27 cellular contexts compared by ENCODE assay signal in genomic region chr16:74951676-74952075, GRCh38.
"Had no signal": no experiment of that assay in that cellular context is flagged by ENCODE, and none has a peak within 500 bp of the region (broad histone marks: within the 10 kb centered on the region; RNA-seq: fewer than 3 reads in every experiment).

No MANE protein-coding gene starts in this region.

- H3K27me3 Mint-ChIP-seq: activated CD8-positive, alpha-beta memory T cell treated with anti-CD3 and anti-CD28 coated beads, Interleukin-2, amount 10 ng/mL, durations not matched to agents 7 days and 5 days; activated naive CD8-positive, alpha-beta T cell; activated T-helper 17 cell treated with anti-CD3 and anti-CD28 coated beads, Interleukin-2, amount 50 U/mL, for 72 hours had no signal

- H3K4me3 ChIP-seq: Peyer's patch, SJSA1 had no signal

- H3K4me1 ChIP-seq: Peyer's patch, SJSA1 had no signal

- H3K27ac Mint-ChIP-seq: activated CD8-positive, alpha-beta memory T cell treated with anti-CD3 and anti-CD28 coated beads, Interleukin-2, amount 10 ng/mL, durations not matched to agents 7 days and 5 days; activated CD8-positive, alpha-beta T cell treated with anti-CD3 and anti-CD28 coated beads, Interleukin-2, amount 10 ng/mL, durations not matched to agents 7 days and 5 days; activated naive CD4-positive, alpha-beta T cell treated with anti-CD3 and anti-CD28 coated beads for 36 hours; activated naive CD8-positive, alpha-beta T cell; activated T-helper 17 cell treated with anti-CD3 and anti-CD28 coated beads, Interleukin-2, amount 50 U/mL, for 72 hours; WTC11 had no signal

- H3K27me3 ChIP-seq: brain microvascular endothelial cell, Peyer's patch, SJSA1 had no signal

- H3K4me3 Mint-ChIP-seq: activated CD8-positive, alpha-beta memory T cell treated with anti-CD3 and anti-CD28 coated beads, Interleukin-2, amount 10 ng/mL, durations not matched to agents 7 days and 5 days; activated CD8-positive, alpha-beta T cell treated with anti-CD3 and anti-CD28 coated beads, Interleukin-2, amount 10 ng/mL, durations not matched to agents 7 days and 5 days; activated naive CD4-positive, alpha-beta T cell treated with anti-CD3 and anti-CD28 coated beads for 36 hours; activated naive CD8-positive, alpha-beta T cell; activated T-helper 17 cell treated with anti-CD3 and anti-CD28 coated beads, Interleukin-2, amount 50 U/mL, for 72 hours; WTC11 had no signal

- DNase-seq: activated CD4-positive, alpha-beta T cell treated with anti-CD3 and anti-CD28 coated beads for 48 hours; activated CD4-positive, alpha-beta T cell treated with anti-CD3 and anti-CD28 coated beads, Interleukin-2, amount 50 U/mL, for 4 hours; activated CD4-positive, CD25-positive, alpha-beta regulatory T cell treated with anti-CD3 and anti-CD28 coated beads, Interleukin-2, amount 50 U/mL, for 72 hours; activated CD8-positive, alpha-beta memory T cell treated with anti-CD3 and anti-CD28 coated beads, Interleukin-2, amount 10 ng/mL, durations not matched to agents 7 days and 5 days; activated CD8-positive, alpha-beta T cell treated with anti-CD3 and anti-CD28 coated beads, Interleukin-2, amount 10 ng/mL, durations not matched to agents 7 days and 5 days; activated gamma-delta T cell; activated naive CD4-positive, alpha-beta T cell treated with anti-CD3 and anti-CD28 coated beads for 36 hours; activated T-cell treated with anti-CD3 and anti-CD28 coated beads, Interleukin-2, amount 50 U/mL, for 48 hours; brain microvascular endothelial cell; central memory CD4-positive, alpha-beta T cell; Karpas-422; MM.1S; NCI-H1105 treated with DMSO at 0.1 percent for 48 hours; NCI-H1436 treated with DMSO at 0.1 percent for 48 hours; NCI-H187; NCI-H2081; NCI-H524; Peyer's patch; SHP77; SW 1271; T-helper 9 cell had no signal

- H3K4me1 Mint-ChIP-seq: activated CD8-positive, alpha-beta memory T cell treated with anti-CD3 and anti-CD28 coated beads, Interleukin-2, amount 10 ng/mL, durations not matched to agents 7 days and 5 days had no signal

- ATAC-seq: activated CD8-positive, alpha-beta memory T cell treated with anti-CD3 and anti-CD28 coated beads, Interleukin-2, amount 10 ng/mL, durations not matched to agents 7 days and 5 days; activated CD8-positive, alpha-beta T cell treated with anti-CD3 and anti-CD28 coated beads, Interleukin-2, amount 10 ng/mL, durations not matched to agents 7 days and 5 days; activated T-helper 17 cell treated with anti-CD3 and anti-CD28 coated beads, Interleukin-2, amount 50 U/mL, for 72 hours; SK-N-SH treated with all-trans-retinoic acid at 6 μM for 48 hours; WTC11 had no signal

- H3K9me3 Mint-ChIP-seq: activated naive CD4-positive, alpha-beta T cell treated with anti-CD3 and anti-CD28 coated beads for 36 hours; activated T-helper 17 cell treated with anti-CD3 and anti-CD28 coated beads, Interleukin-2, amount 50 U/mL, for 72 hours; WTC11 had no signal

- H3K27ac ChIP-seq: brain microvascular endothelial cell, Peyer's patch, RWPE1, SJSA1 had no signal

- H3K9me3 ChIP-seq: Peyer's patch, SJSA1 had no signal
